Comparison of ENCODE assay signal across 8 cellular contexts in the genomic region with DNA sequence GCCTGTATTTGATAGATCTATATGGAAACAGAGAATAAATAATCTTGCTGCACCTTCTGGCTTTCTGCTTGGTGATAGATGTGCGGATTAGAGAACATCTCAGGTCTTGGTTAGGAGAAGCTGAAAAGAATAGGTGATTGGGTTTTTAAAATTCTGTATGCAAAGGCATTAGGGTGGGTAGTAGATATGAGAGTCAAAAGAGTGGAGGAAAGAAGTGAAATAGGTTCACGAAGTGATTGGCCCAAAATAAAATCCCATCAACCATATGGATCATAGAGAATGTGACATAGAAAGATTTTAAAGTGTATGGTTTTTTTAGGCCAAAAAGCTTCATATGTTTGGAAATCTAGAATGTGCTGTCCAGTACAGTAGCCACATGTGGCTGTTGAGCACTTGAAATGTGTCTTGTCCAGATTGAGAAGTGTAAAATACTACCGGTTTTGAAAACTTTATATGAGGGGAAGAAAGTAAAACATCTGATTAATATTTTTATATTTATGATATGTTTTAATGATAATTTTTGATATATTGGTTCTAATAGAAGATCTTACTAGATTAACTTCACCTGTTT. TPM values are rescaled to one million over a fixed set of nuclear protein-coding genes. Genes with fewer than 3 reads are reported as not detected.
DNase-seq lines count a peak whose midpoint lies in the region; ATAC-seq and TF ChIP-seq lines count a peak whose summit lies in the region.

No MANE protein-coding gene starts in this region.

- H3K27me3 ChIP-seq in A673 (replicated peaks; ENCODE audit: insufficient read depth, low read depth, low read length, poor library complexity), result no peaks in the 10 kb centered on the region
- no peaks in the 10 kb centered on the region for H3K27me3 ChIP-seq in breast epithelium

- H3K4me1 Mint-ChIP-seq in HFFc6 (ENCODE audit: low read depth) (peaks cover 60% of the 10 kb centered on the region), naive B cell (peaks cover 46 to 70% (median 57%) of the 10 kb centered on the region in 3 donors)

- H3K36me3 ChIP-seq in A673 (ENCODE audit: insufficient read depth, low read length, poor library complexity, severe bottlenecking) (no peaks in the 10 kb centered on the region), breast epithelium (no peaks in the 10 kb centered on the region)

- H3K27ac Mint-ChIP-seq in HFFc6, result peak overlapping the region; percentile 98
- peak overlapping the region; percentile 49 to 98 (median 85) for H3K27ac Mint-ChIP-seq in naive B cell

- H3K4me3 Mint-ChIP-seq in HFFc6, result peak overlapping the region; percentile 90
- H3K4me3 Mint-ChIP-seq in naive B cell, result peak overlapping the region; percentile 73 to 100 (median 98)

- POLR2A ChIA-PET in A673 (lab: Charles Lee; ENCODE audit: low non-redundant PET), result no interaction called here

- no peak for TF ChIP-seq POLR2A in breast epithelium (IDR thresholded peaks at IDR 0.05)

- H3K27me3 Mint-ChIP-seq in HFFc6 (ENCODE audit: insufficient read depth) (peaks cover 3% of the 10 kb centered on the region), naive B cell (no peaks in the 10 kb centered on the region)

- TF ChIP-seq CTCF in A673 (conservative IDR thresholded peaks at IDR 0.05; ENCODE audit: low read depth, low read length) (no peak), HFFc6 (IDR thresholded peaks at IDR 0.05) (no peak), breast epithelium (IDR thresholded peaks at IDR 0.05) (no peak), GM20000 (IDR thresholded peaks at IDR 0.05; ENCODE audit: extremely low read depth, missing control alignments) (no peak)

- H3K9me3 ChIP-seq in A673 (ENCODE audit: low read depth, low read length, poor library complexity, severe bottlenecking) (no peaks in the 10 kb centered on the region), breast epithelium (no peaks in the 10 kb centered on the region)

- DNase-seq in A673 (ENCODE audit: low spot score) (no peak), HFFc6 (no peak), breast epithelium (ENCODE audit: low spot score in 2 of 2) (no peak), naive B cell (no peak), kidney tubule cell (ENCODE audit: low spot score) (no peak), AG20443 (ENCODE audit: low spot score) (no peak), GM20000 (ENCODE audit: low spot score) (no peak)

- no TSS peak for BruUV-seq in A673 (replicated peaks; lab: Mats Ljungman, UMichigan)

- H3K4me1 ChIP-seq in A673 (ENCODE audit: insufficient read depth, low read length, poor library complexity, severe bottlenecking), result peaks cover 26% of the 10 kb centered on the region
- peaks cover 0 to 13% of the 10 kb centered on the region in 2 donors for H3K4me1 ChIP-seq in breast epithelium

- ATAC-seq in naive B cell (ENCODE audit: low read depth in 2 of 2) (no peak), HG03520 (IDR thresholded peaks at IDR 0.05; ENCODE audit: unreplicated experiment) (no peak)

- intact Hi-C loops in A673 (cut with micrococcal nuclease; ENCODE audit: unreplicated experiment), result loop anchor here (5.0 kb wide), 1 partner anchor 171 kb away; no protein-coding TSS in a partner anchor
- intact Hi-C loops in breast epithelium (cut with DNase I; ENCODE audit: low total_unique reads), result no loop called here

- H3K4me3 ChIP-seq in A673 (ENCODE audit: low read depth, low read length, poor library complexity, severe bottlenecking) (peak overlapping the region; percentile 82), breast epithelium (peak overlapping the region; percentile 76 to 93 (median 87))

- CTCF ChIA-PET in A673 (lab: Charles Lee), result no interaction called here

- H3K9me3 Mint-ChIP-seq in HFFc6 (no peaks in the 10 kb centered on the region), naive B cell (no peaks in the 10 kb centered on the region)

- H3K36me3 Mint-ChIP-seq in HFFc6 (ENCODE audit: low read depth), result peaks cover 30% of the 10 kb centered on the region
- H3K36me3 Mint-ChIP-seq in naive B cell, result peaks cover 0 to 15% of the 10 kb centered on the region in 2 donors

- H3K27ac ChIP-seq in A673 (ENCODE audit: low read depth, low read length, poor library complexity, severe bottlenecking), result no peak overlapping the region
- H3K27ac ChIP-seq in breast epithelium, result peak overlapping the region; percentile 98 to 99

RNA-seq across cellular contexts. Expression of gene MBNL1, which starts 2.8 kb away (rescaled TPM):
- total RNA-seq in A673 (2021), result 99.6 and 117 TPM in 2 replicates
- 100 to 1,000 TPM; 200 to 291 (median 244) TPM for total RNA-seq in HFFc6 (2021; fragmentation: NEBNext Ultra II Directional; extraction: Animal tissue kit (Norgen Biotek cat#: 25700))
- total RNA-seq in breast epithelium, result 100 to 1,000 TPM; 314 to 702 (median 353) TPM
- polyA plus RNA-seq in naive B cell (ENCODE audit: low read depth in 6 of 6), result 100 to 1,000 TPM; 188 to 346 (median 260) TPM
